Comparison of ENCODE assay signal across 20 cellular contexts in the genomic region with DNA sequence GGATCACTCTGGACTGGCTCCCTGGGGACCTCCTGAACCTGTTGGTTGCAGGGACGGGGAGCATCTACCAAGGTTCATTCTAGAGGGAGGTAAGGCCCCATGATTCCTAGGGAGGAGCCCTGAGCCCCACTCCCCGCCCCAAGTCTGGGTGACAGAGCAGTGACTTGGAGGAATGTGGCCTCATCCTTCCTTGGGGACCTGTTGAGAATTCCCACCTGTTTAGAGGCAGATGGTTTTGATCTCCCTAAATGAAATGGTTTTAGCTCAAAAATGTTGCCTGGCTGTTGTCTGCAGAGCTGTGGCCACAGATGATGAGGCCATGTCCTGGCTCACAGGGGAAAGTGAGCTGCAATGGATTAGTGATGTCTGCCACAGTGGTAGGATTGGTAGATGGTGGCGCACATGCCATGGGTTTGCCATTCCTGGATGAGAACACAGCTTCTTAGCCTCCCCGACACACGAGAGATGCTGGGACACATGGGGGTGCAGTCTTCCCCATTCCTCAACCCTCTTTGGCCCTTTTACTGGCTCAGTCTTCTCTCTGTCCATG. TPM values are rescaled to one million over a fixed set of nuclear protein-coding genes. Genes with fewer than 3 reads are reported as not detected.
"Had no signal": no experiment of that assay in that cellular context is flagged by ENCODE, and none has a peak within 500 bp of the region (broad histone marks: within the 10 kb centered on the region; RNA-seq: fewer than 3 reads in every experiment).

No MANE protein-coding gene starts in this region.

- H3K27ac Mint-ChIP-seq: activated naive CD8-positive, alpha-beta T cell treated with anti-CD3 and anti-CD28 coated beads for 36 hours; activated T-helper 2 cell treated with anti-CD3 and anti-CD28 coated beads, Interferon-gamma antibody, Interleukin-2, Interleukin-4, amounts not matched to agents 10 μg/mL and 5 μg/mL and 100 μg/mL, durations not matched to agents 14 hours and 24 hours and 36 hours; stimulated activated naive B cell treated with anti-CD40 and anti-IgM and Interleukin-4, amounts not matched to agents 10 μg/mL and 1 μg/mL and 100 μg/mL, for 72 hours had no signal

- FAIRE-seq: endometrium, islet of Langerhans, small intestine had no signal

- H3K9me3 ChIP-seq: heart left ventricle, mucosa of descending colon, thoracic aorta, upper lobe of left lung had no signal

- DNase-seq: activated CD4-positive, alpha-beta T cell treated with anti-CD3 and anti-CD28 coated beads for 48 hours; activated naive CD8-positive, alpha-beta T cell treated with anti-CD3 and anti-CD28 coated beads for 36 hours; activated T-cell treated with anti-CD3 and anti-CD28 coated beads, Interleukin-2, amount 50 U/mL, for 1 hour; effector CD4-positive, alpha-beta T cell; stimulated activated CD4-positive, alpha-beta T cell treated with anti-CD3 and anti-CD28 coated beads, Interleukin-2, amount 100 ng/mL, for 24 hours; T1000 had no signal

- H3K9me3 Mint-ChIP-seq: activated naive CD8-positive, alpha-beta T cell treated with anti-CD3 and anti-CD28 coated beads for 36 hours; activated T-helper 2 cell treated with anti-CD3 and anti-CD28 coated beads, Interferon-gamma antibody, Interleukin-2, Interleukin-4, amounts not matched to agents 10 μg/mL and 5 μg/mL and 100 μg/mL, durations not matched to agents 14 hours and 24 hours and 36 hours; stimulated activated naive B cell treated with anti-CD40 and anti-IgM and Interleukin-4, amounts not matched to agents 10 μg/mL and 1 μg/mL and 100 μg/mL, for 72 hours had no signal

- H3K27me3 Mint-ChIP-seq: activated naive CD8-positive, alpha-beta T cell treated with anti-CD3 and anti-CD28 coated beads for 36 hours had no signal

- H3K4me3 ChIP-seq: cardiac muscle cell, heart left ventricle, mucosa of descending colon, thoracic aorta, upper lobe of left lung had no signal

- H3K36me3 Mint-ChIP-seq: activated naive CD8-positive, alpha-beta T cell treated with anti-CD3 and anti-CD28 coated beads for 36 hours; stimulated activated naive B cell treated with anti-CD40 and anti-IgM and Interleukin-4, amounts not matched to agents 10 μg/mL and 1 μg/mL and 100 μg/mL, for 72 hours had no signal

- H3K36me3 ChIP-seq: cardiac muscle cell, heart left ventricle, thoracic aorta, upper lobe of left lung had no signal

- H3K27ac ChIP-seq: cardiac muscle cell, heart left ventricle, thoracic aorta, upper lobe of left lung had no signal

- H3K27me3 ChIP-seq: cardiac muscle cell, heart left ventricle, upper lobe of left lung had no signal

- H3K4me3 Mint-ChIP-seq: activated naive CD8-positive, alpha-beta T cell treated with anti-CD3 and anti-CD28 coated beads for 36 hours; stimulated activated naive B cell treated with anti-CD40 and anti-IgM and Interleukin-4, amounts not matched to agents 10 μg/mL and 1 μg/mL and 100 μg/mL, for 72 hours had no signal

RNA-seq across cellular contexts. Expression of a gene that starts 12.3 kb away (rescaled TPM):
- total RNA-seq: chondrocyte, epithelial cell of proximal tubule, fibroblast of villous mesenchyme, renal cortical epithelial cell had no signal
- polyA plus RNA-seq: cardiac muscle cell had no signal
